ENCODE assay signal across 1 cellular context in the genomic region with DNA sequence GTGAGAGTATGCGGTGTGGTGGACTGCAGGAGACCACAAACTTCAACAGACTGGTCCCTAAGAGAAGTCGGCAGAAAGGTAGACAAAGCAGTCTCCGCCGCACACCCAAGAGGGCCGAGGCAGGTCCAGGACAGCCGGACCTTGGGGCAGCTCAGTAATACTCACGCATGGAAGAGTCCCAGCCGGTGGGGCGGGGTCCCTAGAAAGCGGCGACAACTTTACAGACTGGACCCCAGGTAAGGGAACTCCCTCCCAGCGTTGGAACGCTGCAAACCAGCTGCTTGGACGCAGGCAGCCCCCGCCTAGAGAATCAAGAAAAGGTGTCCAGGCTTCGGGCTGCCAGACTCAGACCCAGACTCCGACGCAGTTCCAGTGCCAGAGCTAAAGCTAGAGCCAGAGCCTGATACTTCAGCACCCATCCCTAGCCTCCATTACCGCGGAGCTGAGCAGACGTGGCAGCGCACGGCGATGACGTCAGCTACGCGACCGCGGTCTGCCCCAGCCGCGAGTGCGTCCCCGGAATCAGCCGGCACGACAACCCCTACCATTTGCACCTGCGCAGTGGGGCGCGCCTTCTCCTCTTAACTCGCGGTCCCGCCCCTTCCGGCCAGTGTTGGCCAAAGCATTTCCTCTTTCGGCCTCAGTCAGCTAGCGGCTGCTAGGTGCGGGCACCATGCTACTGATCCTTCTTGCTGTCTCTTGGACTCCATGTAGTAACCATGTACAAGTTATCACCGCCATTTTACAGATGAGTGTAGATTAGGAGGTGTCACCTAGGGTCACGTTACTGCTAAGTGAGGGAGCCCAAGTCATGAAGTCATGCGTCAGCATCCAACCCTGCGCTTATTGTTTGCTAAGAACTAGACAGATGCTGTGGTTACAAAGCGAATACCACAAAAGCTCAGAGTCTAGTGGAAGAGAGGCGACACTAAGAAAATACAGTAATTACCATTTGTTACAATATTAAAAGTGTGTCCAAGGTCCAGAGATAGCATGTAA.
TF ChIP-seq lines count a peak whose summit lies in the region.

A gene with protein sequence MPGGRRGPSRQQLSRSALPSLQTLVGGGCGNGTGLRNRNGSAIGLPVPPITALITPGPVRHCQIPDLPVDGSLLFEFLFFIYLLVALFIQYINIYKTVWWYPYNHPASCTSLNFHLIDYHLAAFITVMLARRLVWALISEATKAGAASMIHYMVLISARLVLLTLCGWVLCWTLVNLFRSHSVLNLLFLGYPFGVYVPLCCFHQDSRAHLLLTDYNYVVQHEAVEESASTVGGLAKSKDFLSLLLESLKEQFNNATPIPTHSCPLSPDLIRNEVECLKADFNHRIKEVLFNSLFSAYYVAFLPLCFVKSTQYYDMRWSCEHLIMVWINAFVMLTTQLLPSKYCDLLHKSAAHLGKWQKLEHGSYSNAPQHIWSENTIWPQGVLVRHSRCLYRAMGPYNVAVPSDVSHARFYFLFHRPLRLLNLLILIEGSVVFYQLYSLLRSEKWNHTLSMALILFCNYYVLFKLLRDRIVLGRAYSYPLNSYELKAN (minus strand): TSS at position 445 of the 999 bp plus-strand sequence. CDS start 1,541 bp downstream, outside the sequence.

TF ChIP-seq in HepG2, 621 proteins besides CTCF, POLR2A, EP300 and RAD21 (continued from another document and continues in another):
- TF ChIP-seq RNF2 (conservative IDR thresholded peaks at IDR 0.05; ENCODE audit: low read depth) (no peak), HES4 (CRISPR knock-in tag; IDR thresholded peaks at IDR 0.05; ENCODE audit: borderline replicate concordance) (peak; percentile 81), ZC3H4 (CRISPR knock-in tag; IDR thresholded peaks at IDR 0.05; ENCODE audit: borderline replicate concordance) (no peak), ZNF816 (CRISPR knock-in tag; IDR thresholded peaks at IDR 0.05; ENCODE audit: borderline replicate concordance) (peak; percentile 36; the same call in 1 of the 2 replicates), CBX5 (CRISPR knock-in tag; IDR thresholded peaks at IDR 0.05; ENCODE audit: borderline replicate concordance) (peak; percentile 74; the same call in 1 of the 2 replicates), KLF15 (CRISPR knock-in tag; IDR thresholded peaks at IDR 0.05; ENCODE audit: borderline replicate concordance) (no peak), ZNF672 (CRISPR knock-in tag; IDR thresholded peaks at IDR 0.05) (no peak), RARA (CRISPR knock-in tag; IDR thresholded peaks at IDR 0.05) (peak; percentile 62), ZNF850 (CRISPR knock-in tag; conservative IDR thresholded peaks at IDR 0.05) (no peak), ZNF33B (CRISPR knock-in tag; IDR thresholded peaks at IDR 0.05) (0 out of 2 replicates have a peak, but pooled peaks have one; percentile 31), SP1 (IDR thresholded peaks at IDR 0.05) (no peak), SP1 (CRISPR knock-in tag; IDR thresholded peaks at IDR 0.05) (peak; percentile 80), MLLT10 (CRISPR knock-in tag; IDR thresholded peaks at IDR 0.05) (no peak), MAZ (IDR thresholded peaks at IDR 0.05; ENCODE audit: borderline replicate concordance, low read depth, low read length) (peak; percentile 73), MAZ (CRISPR knock-in tag; IDR thresholded peaks at IDR 0.05; ENCODE audit: low read depth) (peak; percentile 50; the same call in 1 of the 2 replicates), AGO2 (optimal IDR thresholded peaks at IDR 0.05; ENCODE audit: low read depth, low read length) (peak; percentile 46), ZNF616 (CRISPR knock-in tag; IDR thresholded peaks at IDR 0.05; ENCODE audit: low read depth) (no peak), ZNF552 (CRISPR knock-in tag; IDR thresholded peaks at IDR 0.05; ENCODE audit: borderline replicate concordance) (no peak), NFE2 (CRISPR knock-in tag; IDR thresholded peaks at IDR 0.05) (no peak), ZKSCAN1 (IDR thresholded peaks at IDR 0.05; ENCODE audit: low read length) (peak; percentile 63; the same call in 1 of the 2 replicates), ZNF614 (CRISPR knock-in tag; IDR thresholded peaks at IDR 0.05; ENCODE audit: borderline replicate concordance) (peak; percentile 86; the same call in 1 of the 2 replicates), RORA (CRISPR knock-in tag; IDR thresholded peaks at IDR 0.05) (no peak), RARG (CRISPR knock-in tag; IDR thresholded peaks at IDR 0.05; ENCODE audit: low read depth) (0 out of 2 replicates have a peak, but pooled peaks have one; percentile 23), FLYWCH1 (CRISPR knock-in tag; IDR thresholded peaks at IDR 0.05) (no peak), ZNF737 (CRISPR knock-in tag; IDR thresholded peaks at IDR 0.05; ENCODE audit: borderline replicate concordance) (no peak), ZNF564 (CRISPR knock-in tag; IDR thresholded peaks at IDR 0.05) (peak; percentile 76; the same call in 1 of the 2 replicates)
- TF ChIP-seq, protein P1, sequence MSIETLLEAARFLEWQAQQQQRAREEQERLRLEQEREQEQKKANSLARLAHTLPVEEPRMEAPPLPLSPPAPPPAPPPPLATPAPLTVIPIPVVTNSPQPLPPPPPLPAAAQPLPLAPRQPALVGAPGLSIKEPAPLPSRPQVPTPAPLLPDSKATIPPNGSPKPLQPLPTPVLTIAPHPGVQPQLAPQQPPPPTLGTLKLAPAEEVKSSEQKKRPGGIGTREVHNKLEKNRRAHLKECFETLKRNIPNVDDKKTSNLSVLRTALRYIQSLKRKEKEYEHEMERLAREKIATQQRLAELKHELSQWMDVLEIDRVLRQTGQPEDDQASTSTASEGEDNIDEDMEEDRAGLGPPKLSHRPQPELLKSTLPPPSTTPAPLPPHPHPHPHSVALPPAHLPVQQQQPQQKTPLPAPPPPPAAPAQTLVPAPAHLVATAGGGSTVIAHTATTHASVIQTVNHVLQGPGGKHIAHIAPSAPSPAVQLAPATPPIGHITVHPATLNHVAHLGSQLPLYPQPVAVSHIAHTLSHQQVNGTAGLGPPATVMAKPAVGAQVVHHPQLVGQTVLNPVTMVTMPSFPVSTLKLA (IDR thresholded peaks at IDR 0.05) = peak; percentile 75
- TF ChIP-seq, protein P2, sequence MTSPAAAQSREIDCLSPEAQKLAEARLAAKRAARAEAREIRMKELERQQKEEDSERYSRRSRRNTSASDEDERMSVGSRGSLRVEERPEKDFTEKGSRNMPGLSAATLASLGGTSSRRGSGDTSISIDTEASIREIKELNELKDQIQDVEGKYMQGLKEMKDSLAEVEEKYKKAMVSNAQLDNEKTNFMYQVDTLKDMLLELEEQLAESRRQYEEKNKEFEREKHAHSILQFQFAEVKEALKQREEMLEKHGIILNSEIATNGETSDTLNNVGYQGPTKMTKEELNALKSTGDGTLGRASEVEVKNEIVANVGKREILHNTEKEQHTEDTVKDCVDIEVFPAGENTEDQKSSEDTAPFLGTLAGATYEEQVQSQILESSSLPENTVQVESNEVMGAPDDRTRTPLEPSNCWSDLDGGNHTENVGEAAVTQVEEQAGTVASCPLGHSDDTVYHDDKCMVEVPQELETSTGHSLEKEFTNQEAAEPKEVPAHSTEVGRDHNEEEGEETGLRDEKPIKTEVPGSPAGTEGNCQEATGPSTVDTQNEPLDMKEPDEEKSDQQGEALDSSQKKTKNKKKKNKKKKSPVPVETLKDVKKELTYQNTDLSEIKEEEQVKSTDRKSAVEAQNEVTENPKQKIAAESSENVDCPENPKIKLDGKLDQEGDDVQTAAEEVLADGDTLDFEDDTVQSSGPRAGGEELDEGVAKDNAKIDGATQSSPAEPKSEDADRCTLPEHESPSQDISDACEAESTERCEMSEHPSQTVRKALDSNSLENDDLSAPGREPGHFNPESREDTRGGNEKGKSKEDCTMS (CRISPR knock-in tag; conservative IDR thresholded peaks at IDR 0.05) = no peak
- TF ChIP-seq, protein P3, sequence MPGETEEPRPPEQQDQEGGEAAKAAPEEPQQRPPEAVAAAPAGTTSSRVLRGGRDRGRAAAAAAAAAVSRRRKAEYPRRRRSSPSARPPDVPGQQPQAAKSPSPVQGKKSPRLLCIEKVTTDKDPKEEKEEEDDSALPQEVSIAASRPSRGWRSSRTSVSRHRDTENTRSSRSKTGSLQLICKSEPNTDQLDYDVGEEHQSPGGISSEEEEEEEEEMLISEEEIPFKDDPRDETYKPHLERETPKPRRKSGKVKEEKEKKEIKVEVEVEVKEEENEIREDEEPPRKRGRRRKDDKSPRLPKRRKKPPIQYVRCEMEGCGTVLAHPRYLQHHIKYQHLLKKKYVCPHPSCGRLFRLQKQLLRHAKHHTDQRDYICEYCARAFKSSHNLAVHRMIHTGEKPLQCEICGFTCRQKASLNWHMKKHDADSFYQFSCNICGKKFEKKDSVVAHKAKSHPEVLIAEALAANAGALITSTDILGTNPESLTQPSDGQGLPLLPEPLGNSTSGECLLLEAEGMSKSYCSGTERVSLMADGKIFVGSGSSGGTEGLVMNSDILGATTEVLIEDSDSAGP (CRISPR knock-in tag; IDR thresholded peaks at IDR 0.05; ENCODE audit: borderline replicate concordance) = peak; percentile 89; the same call in 1 of the 2 replicates
- TF ChIP-seq, protein P4, sequence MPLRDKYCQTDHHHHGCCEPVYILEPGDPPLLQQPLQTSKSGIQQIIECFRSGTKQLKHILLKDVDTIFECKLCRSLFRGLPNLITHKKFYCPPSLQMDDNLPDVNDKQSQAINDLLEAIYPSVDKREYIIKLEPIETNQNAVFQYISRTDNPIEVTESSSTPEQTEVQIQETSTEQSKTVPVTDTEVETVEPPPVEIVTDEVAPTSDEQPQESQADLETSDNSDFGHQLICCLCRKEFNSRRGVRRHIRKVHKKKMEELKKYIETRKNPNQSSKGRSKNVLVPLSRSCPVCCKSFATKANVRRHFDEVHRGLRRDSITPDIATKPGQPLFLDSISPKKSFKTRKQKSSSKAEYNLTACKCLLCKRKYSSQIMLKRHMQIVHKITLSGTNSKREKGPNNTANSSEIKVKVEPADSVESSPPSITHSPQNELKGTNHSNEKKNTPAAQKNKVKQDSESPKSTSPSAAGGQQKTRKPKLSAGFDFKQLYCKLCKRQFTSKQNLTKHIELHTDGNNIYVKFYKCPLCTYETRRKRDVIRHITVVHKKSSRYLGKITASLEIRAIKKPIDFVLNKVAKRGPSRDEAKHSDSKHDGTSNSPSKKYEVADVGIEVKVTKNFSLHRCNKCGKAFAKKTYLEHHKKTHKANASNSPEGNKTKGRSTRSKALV (CRISPR knock-in tag; IDR thresholded peaks at IDR 0.05) = no peak
- TF ChIP-seq, protein P5, sequence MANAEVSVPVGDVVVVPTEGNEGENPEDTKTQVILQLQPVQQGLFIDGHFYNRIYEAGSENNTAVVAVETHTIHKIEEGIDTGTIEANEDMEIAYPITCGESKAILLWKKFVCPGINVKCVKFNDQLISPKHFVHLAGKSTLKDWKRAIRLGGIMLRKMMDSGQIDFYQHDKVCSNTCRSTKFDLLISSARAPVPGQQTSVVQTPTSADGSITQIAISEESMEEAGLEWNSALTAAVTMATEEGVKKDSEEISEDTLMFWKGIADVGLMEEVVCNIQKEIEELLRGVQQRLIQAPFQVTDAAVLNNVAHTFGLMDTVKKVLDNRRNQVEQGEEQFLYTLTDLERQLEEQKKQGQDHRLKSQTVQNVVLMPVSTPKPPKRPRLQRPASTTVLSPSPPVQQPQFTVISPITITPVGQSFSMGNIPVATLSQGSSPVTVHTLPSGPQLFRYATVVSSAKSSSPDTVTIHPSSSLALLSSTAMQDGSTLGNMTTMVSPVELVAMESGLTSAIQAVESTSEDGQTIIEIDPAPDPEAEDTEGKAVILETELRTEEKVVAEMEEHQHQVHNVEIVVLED (CRISPR knock-in tag; IDR thresholded peaks at IDR 0.05; ENCODE audit: borderline replicate concordance) = peak; percentile 93
- TF ChIP-seq, protein P6, sequence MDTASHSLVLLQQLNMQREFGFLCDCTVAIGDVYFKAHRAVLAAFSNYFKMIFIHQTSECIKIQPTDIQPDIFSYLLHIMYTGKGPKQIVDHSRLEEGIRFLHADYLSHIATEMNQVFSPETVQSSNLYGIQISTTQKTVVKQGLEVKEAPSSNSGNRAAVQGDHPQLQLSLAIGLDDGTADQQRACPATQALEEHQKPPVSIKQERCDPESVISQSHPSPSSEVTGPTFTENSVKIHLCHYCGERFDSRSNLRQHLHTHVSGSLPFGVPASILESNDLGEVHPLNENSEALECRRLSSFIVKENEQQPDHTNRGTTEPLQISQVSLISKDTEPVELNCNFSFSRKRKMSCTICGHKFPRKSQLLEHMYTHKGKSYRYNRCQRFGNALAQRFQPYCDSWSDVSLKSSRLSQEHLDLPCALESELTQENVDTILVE (CRISPR knock-in tag; IDR thresholded peaks at IDR 0.05) = peak; percentile 61
- TF ChIP-seq, protein P7, sequence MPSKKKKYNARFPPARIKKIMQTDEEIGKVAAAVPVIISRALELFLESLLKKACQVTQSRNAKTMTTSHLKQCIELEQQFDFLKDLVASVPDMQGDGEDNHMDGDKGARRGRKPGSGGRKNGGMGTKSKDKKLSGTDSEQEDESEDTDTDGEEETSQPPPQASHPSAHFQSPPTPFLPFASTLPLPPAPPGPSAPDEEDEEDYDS (CRISPR knock-in tag; IDR thresholded peaks at IDR 0.05) = peak; percentile 99
- TF ChIP-seq, protein P8, sequence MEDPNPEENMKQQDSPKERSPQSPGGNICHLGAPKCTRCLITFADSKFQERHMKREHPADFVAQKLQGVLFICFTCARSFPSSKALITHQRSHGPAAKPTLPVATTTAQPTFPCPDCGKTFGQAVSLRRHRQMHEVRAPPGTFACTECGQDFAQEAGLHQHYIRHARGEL (CRISPR knock-in tag; IDR thresholded peaks at IDR 0.05) = no peak
- TF ChIP-seq, protein P9, sequence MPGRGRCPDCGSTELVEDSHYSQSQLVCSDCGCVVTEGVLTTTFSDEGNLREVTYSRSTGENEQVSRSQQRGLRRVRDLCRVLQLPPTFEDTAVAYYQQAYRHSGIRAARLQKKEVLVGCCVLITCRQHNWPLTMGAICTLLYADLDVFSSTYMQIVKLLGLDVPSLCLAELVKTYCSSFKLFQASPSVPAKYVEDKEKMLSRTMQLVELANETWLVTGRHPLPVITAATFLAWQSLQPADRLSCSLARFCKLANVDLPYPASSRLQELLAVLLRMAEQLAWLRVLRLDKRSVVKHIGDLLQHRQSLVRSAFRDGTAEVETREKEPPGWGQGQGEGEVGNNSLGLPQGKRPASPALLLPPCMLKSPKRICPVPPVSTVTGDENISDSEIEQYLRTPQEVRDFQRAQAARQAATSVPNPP (CRISPR knock-in tag; IDR thresholded peaks at IDR 0.05) = 0 out of 2 replicates have a peak, but pooled peaks have one; percentile 68
- TF ChIP-seq, protein P10, sequence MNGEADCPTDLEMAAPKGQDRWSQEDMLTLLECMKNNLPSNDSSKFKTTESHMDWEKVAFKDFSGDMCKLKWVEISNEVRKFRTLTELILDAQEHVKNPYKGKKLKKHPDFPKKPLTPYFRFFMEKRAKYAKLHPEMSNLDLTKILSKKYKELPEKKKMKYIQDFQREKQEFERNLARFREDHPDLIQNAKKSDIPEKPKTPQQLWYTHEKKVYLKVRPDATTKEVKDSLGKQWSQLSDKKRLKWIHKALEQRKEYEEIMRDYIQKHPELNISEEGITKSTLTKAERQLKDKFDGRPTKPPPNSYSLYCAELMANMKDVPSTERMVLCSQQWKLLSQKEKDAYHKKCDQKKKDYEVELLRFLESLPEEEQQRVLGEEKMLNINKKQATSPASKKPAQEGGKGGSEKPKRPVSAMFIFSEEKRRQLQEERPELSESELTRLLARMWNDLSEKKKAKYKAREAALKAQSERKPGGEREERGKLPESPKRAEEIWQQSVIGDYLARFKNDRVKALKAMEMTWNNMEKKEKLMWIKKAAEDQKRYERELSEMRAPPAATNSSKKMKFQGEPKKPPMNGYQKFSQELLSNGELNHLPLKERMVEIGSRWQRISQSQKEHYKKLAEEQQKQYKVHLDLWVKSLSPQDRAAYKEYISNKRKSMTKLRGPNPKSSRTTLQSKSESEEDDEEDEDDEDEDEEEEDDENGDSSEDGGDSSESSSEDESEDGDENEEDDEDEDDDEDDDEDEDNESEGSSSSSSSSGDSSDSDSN (CRISPR knock-in tag; IDR thresholded peaks at IDR 0.05) = peak; percentile 75
